Comparison of ENCODE assay signal across 8 cellular contexts in genomic region chr2:37615808-37616673, GRCh38. TPM values are rescaled to one million over a fixed set of nuclear protein-coding genes. Genes with fewer than 3 reads are reported as not detected.
A peak's percentile ranks its signal among the peaks of the same experiment; 100 is the strongest.
DNase-seq lines count a peak whose midpoint lies in the region; ATAC-seq and TF ChIP-seq lines count a peak whose summit lies in the region.

No MANE protein-coding gene starts in this region.

- H3K27me3 Mint-ChIP-seq in CD8-positive, alpha-beta memory T cell: no peaks in the 10 kb centered on the region
- H3K27me3 Mint-ChIP-seq in IgD-negative memory B cell (no peaks in the 10 kb centered on the region), memory B cell (no peaks in the 10 kb centered on the region), type B pancreatic cell (no peaks in the 10 kb centered on the region)

- ATAC-seq in memory B cell (ENCODE audit: low read depth): peak; percentile 79
- no peak for ATAC-seq in GM18505 (IDR thresholded peaks at IDR 0.05; ENCODE audit: unreplicated experiment)

- H3K36me3 Mint-ChIP-seq in CD8-positive, alpha-beta memory T cell: peaks cover 9 to 29% (median 17%) of the 10 kb centered on the region in 3 donors
- H3K36me3 Mint-ChIP-seq in IgD-negative memory B cell (peaks cover 3% of the 10 kb centered on the region), memory B cell (peaks cover 4% of the 10 kb centered on the region), type B pancreatic cell (no peaks in the 10 kb centered on the region)

- CTCF ChIA-PET in CD8-positive, alpha-beta memory T cell (lab: Charles Lee): interaction anchor here (1.1 to 1.8 kb wide), 3 partner anchors 16 to 220 kb away, joined by 3 to 13 read pairs (median 6); partner anchors contain the start of gene CDC42EP3

- H3K36me3 ChIP-seq in CD8-positive, alpha-beta memory T cell (ENCODE audit: insufficient read depth, low read length): no peaks in the 10 kb centered on the region

- H3K27ac Mint-ChIP-seq in CD8-positive, alpha-beta memory T cell: peak overlapping the region; percentile 87 to 99 (median 95)
- H3K27ac Mint-ChIP-seq in IgD-negative memory B cell (peak overlapping the region; percentile 91 to 95 (median 93)), memory B cell (peak overlapping the region; percentile 96), type B pancreatic cell (no peak overlapping the region)

- no peak overlapping the region for H3K4me3 ChIP-seq in CD8-positive, alpha-beta memory T cell (ENCODE audit: low read length)

- no peak for TF ChIP-seq POLR2A in GM18505 (IDR thresholded peaks at IDR 0.05; ENCODE audit: borderline replicate concordance, extremely low read depth, insufficient read depth, insufficient read length)

- H3K9me3 Mint-ChIP-seq in CD8-positive, alpha-beta memory T cell: no peaks in the 10 kb centered on the region
- H3K9me3 Mint-ChIP-seq in IgD-negative memory B cell (peaks cover 0 to 4% (median 2%) of the 10 kb centered on the region in 3 donors), memory B cell (no peaks in the 10 kb centered on the region), type B pancreatic cell (no peaks in the 10 kb centered on the region)

- peaks cover 42% of the 10 kb centered on the region for H3K4me1 ChIP-seq in CD8-positive, alpha-beta memory T cell (ENCODE audit: insufficient read depth, low read length)

- H3K9me3 ChIP-seq in CD8-positive, alpha-beta memory T cell (ENCODE audit: low read length): no peaks in the 10 kb centered on the region

- peak; percentile 49 to 80 (median 67) for DNase-seq in CD8-positive, alpha-beta memory T cell
- peak; percentile 28 to 49 for DNase-seq in activated T-helper 1 cell treated with anti-CD3 and anti-CD28 coated beads, Interleukin-2, amount 50 U/mL, for 16 hours (ENCODE audit: low read depth in 1 of 2, low spot score in 1 of 2)
- DNase-seq in memory B cell (ENCODE audit: low spot score in 2 of 2) (peak; percentile 45 to 68), NCI-H2227 (lab: John Stamatoyannopoulos, UW; ENCODE audit: unreplicated experiment) (no peak), COLO829 (ENCODE audit: low spot score) (no peak), type B pancreatic cell (ENCODE audit: extremely low spot score, unreplicated experiment) (no peak)

- no peak for TF ChIP-seq CTCF in type B pancreatic cell (conservative IDR thresholded peaks at IDR 0.05)

- peak overlapping the region; percentile 33 for H3K27ac ChIP-seq in CD8-positive, alpha-beta memory T cell (ENCODE audit: low read depth, low read length)

- no peaks in the 10 kb centered on the region for H3K27me3 ChIP-seq in CD8-positive, alpha-beta memory T cell (ENCODE audit: insufficient read depth, low read length, poor library complexity, severe bottlenecking)

- H3K4me1 Mint-ChIP-seq in CD8-positive, alpha-beta memory T cell: peaks cover 81 to 92% (median 89%) of the 10 kb centered on the region in 3 donors
- peaks cover 33 to 44% (median 34%) of the 10 kb centered on the region in 3 donors for H3K4me1 Mint-ChIP-seq in IgD-negative memory B cell
- peaks cover 41% of the 10 kb centered on the region for H3K4me1 Mint-ChIP-seq in memory B cell
- H3K4me1 Mint-ChIP-seq in type B pancreatic cell (ENCODE audit: unreplicated experiment): no peaks in the 10 kb centered on the region

- H3K4me3 Mint-ChIP-seq in CD8-positive, alpha-beta memory T cell: peak overlapping the region; percentile 5 to 75 (median 67)
- H3K4me3 Mint-ChIP-seq in IgD-negative memory B cell: peak overlapping the region; percentile 21 to 84 (median 60)
- H3K4me3 Mint-ChIP-seq in memory B cell: peak overlapping the region; percentile 73
- no peak overlapping the region for H3K4me3 Mint-ChIP-seq in type B pancreatic cell

- POLR2A ChIA-PET in CD8-positive, alpha-beta memory T cell (lab: Charles Lee): interaction anchor here (1.0 to 2.2 kb wide), 4 partner anchors 10 to 56 kb away, joined by 3 to 15 read pairs (median 6); no protein-coding TSS in a partner anchor

RNA-seq across cellular contexts. Expression of gene CDC42EP3, which starts 55.4 kb away (rescaled TPM):
- total RNA-seq in CD8-positive, alpha-beta memory T cell: 10 to 100 TPM; 37.1 to 39.1 TPM
- 141 TPM for polyA plus RNA-seq in CD8-positive, alpha-beta memory T cell
- polyA plus RNA-seq in IgD-negative memory B cell: 68.3 TPM
- 43.7 and 65.4 TPM in 2 replicates for total RNA-seq in type B pancreatic cell (ENCODE audit: low replicate concordance)

Comparison
In these comparisons a context has a peak if more than half of its experiments do, and no peak if none do; other contexts are left out.
1. DNase-seq: peak in CD8-positive, alpha-beta memory T cell (5 of 5), activated T-helper 1 cell treated with anti-CD3 and anti-CD28 coated beads, Interleukin-2, amount 50 U/mL, for 16 hours (2 of 2) and memory B cell (2 of 2); none in NCI-H2227 (single experiment), COLO829 (single experiment) and type B pancreatic cell (single experiment).